ENCODE assay signal across 26 cellular contexts in genomic region chr19:33774751-33775150, GRCh38.
"Had no signal": no experiment of that assay in that cellular context is flagged by ENCODE, and none has a peak within 500 bp of the region (broad histone marks: within the 10 kb centered on the region; RNA-seq: fewer than 3 reads in every experiment).

No MANE protein-coding gene starts in this region.

- H3K4me1 ChIP-seq: neural progenitor cell, parathyroid adenoma, psoas muscle, right lobe of liver had no signal

- H3K79me2 ChIP-seq: parathyroid adenoma had no signal

- H3K27me3 ChIP-seq: ovary, right lobe of liver, testis, upper lobe of left lung, vagina had no signal

- H3K4me2 ChIP-seq: neural progenitor cell had no signal

- DNase-seq: naive thymus-derived CD4-positive, alpha-beta T cell; natural killer cell; ovary; psoas muscle; right cardiac atrium; right lobe of liver; sigmoid colon; small intestine; stimulated activated CD4-positive, alpha-beta T cell treated with anti-CD3 and anti-CD28 coated beads, Interleukin-15, amount 100 ng/mL, for 24 hours; stimulated activated CD4-positive, alpha-beta T cell treated with anti-CD3 and anti-CD28 coated beads, Interleukin-2, amount 100 ng/mL, for 24 hours; stimulated activated CD4-positive, alpha-beta T cell treated with anti-CD3 and anti-CD28 coated beads, Interleukin-2, amount 100 ng/mL, for 48 hours; stimulated activated CD4-positive, alpha-beta T cell treated with anti-CD3 and anti-CD28 coated beads, Interleukin-4, amount 100 ng/mL, for 24 hours; stimulated activated naive CD4-positive, alpha-beta T cell; stimulated activated naive CD8-positive, alpha-beta T cell treated with anti-CD3 and anti-CD28 coated beads, Interleukin-15, amount 100 ng/mL, for 72 hours; stimulated activated naive CD8-positive, alpha-beta T cell treated with anti-CD3 and anti-CD28 coated beads, Interleukin-15, Interleukin-2, amounts not matched to agents 100 U/mL and 50 U/mL, for 24 hours; substantia nigra; testis; tibial artery; transverse colon; upper lobe of left lung had no signal

- H3K27ac ChIP-seq: neural progenitor cell, neutrophil, ovary, parathyroid adenoma, psoas muscle, right lobe of liver, sigmoid colon, suprapubic skin, testis, tibial artery, transverse colon, upper lobe of left lung, vagina had no signal

- H3K36me3 ChIP-seq: neural progenitor cell, neutrophil, ovary, right lobe of liver, sigmoid colon, suprapubic skin, tibial artery, transverse colon, upper lobe of left lung, vagina had no signal

- H3K4me3 ChIP-seq: neural progenitor cell, ovary, psoas muscle, right lobe of liver, sigmoid colon, suprapubic skin, testis, tibial artery, transverse colon, upper lobe of left lung, vagina had no signal

- H2AFZ ChIP-seq: neural progenitor cell, parathyroid adenoma had no signal

- H3K9me3 ChIP-seq: neutrophil, ovary, psoas muscle, right lobe of liver, sigmoid colon, suprapubic skin, testis, tibial artery, transverse colon, upper lobe of left lung, vagina had no signal

- FAIRE-seq: small intestine, urothelium cell line had no signal
